19 cellular contexts compared by ENCODE assay signal in the genomic region with DNA sequence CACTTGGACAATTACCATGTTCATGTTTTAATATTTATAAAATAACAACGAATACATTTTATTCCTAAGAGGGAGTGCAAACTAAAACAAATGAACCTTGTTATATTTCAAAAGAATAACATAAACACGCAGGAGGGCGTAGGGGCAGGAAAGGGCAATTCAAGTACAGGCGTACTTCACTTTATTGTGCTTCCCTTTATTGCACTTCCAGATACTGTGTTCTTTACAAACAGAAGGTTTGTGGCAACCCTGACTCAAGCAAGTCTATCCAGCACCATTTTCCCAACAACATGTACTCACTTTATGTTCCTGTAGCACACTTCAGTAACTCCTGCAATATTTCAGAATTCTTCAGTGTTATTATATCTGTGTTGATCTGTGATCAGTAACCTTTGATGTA.
"Had no signal": no experiment of that assay in that cellular context is flagged by ENCODE, and none has a peak within 500 bp of the region (broad histone marks: within the 10 kb centered on the region; RNA-seq: fewer than 3 reads in every experiment).

No MANE protein-coding gene starts in this region.

- H3K4me3 Mint-ChIP-seq: naive B cell; stimulated activated effector memory CD8-positive, alpha-beta T cell treated with anti-CD3 and anti-CD28 coated beads, Interleukin-12 subunit alpha, Interleukin-12 subunit beta, amount 100 ng/mL, for 72 hours; stimulated activated naive CD8-positive, alpha-beta T cell treated with anti-CD3 and anti-CD28 coated beads, Interleukin-15, Interleukin-2, amounts not matched to agents 100 ng/mL and 50 ng/mL, for 24 hours had no signal

- ATAC-seq: gastrocnemius medialis; left cardiac atrium; stimulated activated effector memory CD8-positive, alpha-beta T cell treated with anti-CD3 and anti-CD28 coated beads, Interleukin-12 subunit alpha, Interleukin-12 subunit beta, amount 100 ng/mL, for 72 hours had no signal

- H3K9me3 ChIP-seq: gastrocnemius medialis, ovary, testis had no signal

- H3K27me3 ChIP-seq: esophagus muscularis mucosa, gastrocnemius medialis, ovary, testis had no signal

- H3K27ac Mint-ChIP-seq: naive B cell; stimulated activated effector memory CD8-positive, alpha-beta T cell treated with anti-CD3 and anti-CD28 coated beads, Interleukin-12 subunit alpha, Interleukin-12 subunit beta, amount 100 ng/mL, for 72 hours; stimulated activated naive CD8-positive, alpha-beta T cell treated with anti-CD3 and anti-CD28 coated beads, Interleukin-15, Interleukin-2, amounts not matched to agents 100 ng/mL and 50 ng/mL, for 24 hours had no signal

- H3K4me1 ChIP-seq: gastrocnemius medialis, testis had no signal

- H3K9me3 Mint-ChIP-seq: stimulated activated effector memory CD8-positive, alpha-beta T cell treated with anti-CD3 and anti-CD28 coated beads, Interleukin-12 subunit alpha, Interleukin-12 subunit beta, amount 100 ng/mL, for 72 hours had no signal

- H3K36me3 ChIP-seq: esophagus muscularis mucosa, gastrocnemius medialis, ovary had no signal

- DNase-seq: caudate nucleus; effector memory CD4-positive, alpha-beta T cell; gastrocnemius medialis; glutamatergic neuron; kidney; left cardiac atrium; mammary epithelial cell; midbrain; naive B cell; ovary; right cardiac atrium; stimulated activated CD4-positive, alpha-beta T cell treated with anti-CD3 and anti-CD28 coated beads, Interleukin-4, amount 100 ng/mL, for 1 hour; stimulated activated CD8-positive, alpha-beta memory T cell treated with anti-CD3 and anti-CD28 coated beads, Interleukin-4, amount 100 ng/mL, for 48 hours; testis; trophoblast cell had no signal

- H3K27ac ChIP-seq: epithelial cell of prostate, esophagus muscularis mucosa, gastrocnemius medialis, ovary, testis had no signal

- H3K4me3 ChIP-seq: esophagus muscularis mucosa, gastrocnemius medialis, ovary, testis had no signal

- H3K4me1 Mint-ChIP-seq: naive B cell; stimulated activated effector memory CD8-positive, alpha-beta T cell treated with anti-CD3 and anti-CD28 coated beads, Interleukin-12 subunit alpha, Interleukin-12 subunit beta, amount 100 ng/mL, for 72 hours had no signal

- H3K36me3 Mint-ChIP-seq: naive B cell; stimulated activated effector memory CD8-positive, alpha-beta T cell treated with anti-CD3 and anti-CD28 coated beads, Interleukin-12 subunit alpha, Interleukin-12 subunit beta, amount 100 ng/mL, for 72 hours had no signal

- H3K27me3 Mint-ChIP-seq: naive B cell; stimulated activated naive CD8-positive, alpha-beta T cell treated with anti-CD3 and anti-CD28 coated beads, Interleukin-15, Interleukin-2, amounts not matched to agents 100 ng/mL and 50 ng/mL, for 24 hours had no signal
